ENCODE assay signal across 12 cellular contexts in genomic region chr3:46298871-46299607, GRCh38. TPM values are rescaled to one million over a fixed set of nuclear protein-coding genes. Genes with fewer than 3 reads are reported as not detected.
DNase-seq lines count a peak whose midpoint lies in the region; ATAC-seq and TF ChIP-seq lines count a peak whose summit lies in the region.
"Had no signal": no experiment of that assay in that cellular context is flagged by ENCODE, and none has a peak within 500 bp of the region (broad histone marks: within the 10 kb centered on the region; RNA-seq: fewer than 3 reads in every experiment).

No MANE protein-coding gene starts in this region.

- H3K4me3 Mint-ChIP-seq in CD8-positive, alpha-beta memory T cell = peak overlapping the region; percentile 34 to 80 (median 65)
- peak overlapping the region; percentile 66 to 79 for H3K4me3 Mint-ChIP-seq in effector memory CD8-positive, alpha-beta T cell

- no peaks in the 10 kb centered on the region for H3K27me3 Mint-ChIP-seq in CD8-positive, alpha-beta memory T cell
- H3K27me3 Mint-ChIP-seq in effector memory CD8-positive, alpha-beta T cell = no peaks in the 10 kb centered on the region

- TF ChIP-seq CTCF in Peyer's patch (IDR thresholded peaks at IDR 0.05) = no peak

- H3K27ac Mint-ChIP-seq in CD8-positive, alpha-beta memory T cell = peak overlapping the region; percentile 79 to 97 (median 90)
- peak overlapping the region; percentile 94 for H3K27ac Mint-ChIP-seq in effector memory CD8-positive, alpha-beta T cell

- ATAC-seq in GM19395 (IDR thresholded peaks at IDR 0.05; ENCODE audit: unreplicated experiment) (peak; percentile 67), HG02981 (IDR thresholded peaks at IDR 0.05; ENCODE audit: unreplicated experiment) (no peak), HG03108 (IDR thresholded peaks at IDR 0.05; ENCODE audit: unreplicated experiment) (no peak)
- ATAC-seq in effector memory CD8-positive, alpha-beta T cell (replicated peaks) = peak; percentile 53

- no peak for TF ChIP-seq POLR2A in Peyer's patch (IDR thresholded peaks at IDR 0.05)

- H3K36me3 Mint-ChIP-seq in CD8-positive, alpha-beta memory T cell = no peaks in the 10 kb centered on the region
- H3K36me3 Mint-ChIP-seq in effector memory CD8-positive, alpha-beta T cell (ENCODE audit: insufficient read depth) = peaks cover 13% of the 10 kb centered on the region

- H3K27ac ChIP-seq in CD8-positive, alpha-beta memory T cell (ENCODE audit: low read depth, low read length) = no peak overlapping the region
- peak overlapping the region in 3 of 4 donors; percentile 14 to 54 (median 48) for H3K27ac ChIP-seq in Peyer's patch
- H3K27ac ChIP-seq: SJSA1 had no signal

- no peak overlapping the region for H3K4me3 ChIP-seq in CD8-positive, alpha-beta memory T cell (ENCODE audit: low read length)
- H3K4me3 ChIP-seq in Peyer's patch = no peak overlapping the region
- H3K4me3 ChIP-seq: SJSA1 had no signal

- H3K36me3 ChIP-seq in CD8-positive, alpha-beta memory T cell (ENCODE audit: insufficient read depth, low read length) = no peaks in the 10 kb centered on the region
- no peaks in the 10 kb centered on the region for H3K36me3 ChIP-seq in Peyer's patch
- H3K36me3 ChIP-seq: SJSA1 had no signal

- H3K9me3 Mint-ChIP-seq in CD8-positive, alpha-beta memory T cell = no peaks in the 10 kb centered on the region
- H3K9me3 Mint-ChIP-seq in effector memory CD8-positive, alpha-beta T cell = peaks cover 0 to 8% of the 10 kb centered on the region in 2 donors

- H3K4me1 Mint-ChIP-seq in CD8-positive, alpha-beta memory T cell = peaks cover 81 to 90% (median 86%) of the 10 kb centered on the region in 3 donors
- H3K4me1 Mint-ChIP-seq in effector memory CD8-positive, alpha-beta T cell (ENCODE audit: low read depth in 2 of 2) = peaks cover 68 to 75% of the 10 kb centered on the region in 2 donors

- H3K4me1 ChIP-seq in CD8-positive, alpha-beta memory T cell (ENCODE audit: insufficient read depth, low read length) = peaks cover 68% of the 10 kb centered on the region
- H3K4me1 ChIP-seq in Peyer's patch = peaks cover 0 to 5% (median 0%) of the 10 kb centered on the region in 4 donors
- H3K4me1 ChIP-seq: Caco-2, SJSA1 had no signal

- no peak for DNase-seq in CD8-positive, alpha-beta memory T cell
- DNase-seq in Peyer's patch (no peak), ureter (ENCODE audit: low spot score) (no peak), DMS79 treated with DMSO at 0.1 percent for 48 hours (lab: John Stamatoyannopoulos, UW) (no peak)
- no peak for DNase-seq in effector memory CD8-positive, alpha-beta T cell
- DNase-seq: Caco-2, head of caudate nucleus, mesenchymal stem cell had no signal

- POLR2A ChIA-PET in CD8-positive, alpha-beta memory T cell (lab: Charles Lee) = interaction anchor here (0.6 to 1.2 kb wide), 3 partner anchors 19 to 349 kb away, joined by 3 read pairs; no protein-coding TSS in a partner anchor

- H3K9me3 ChIP-seq in CD8-positive, alpha-beta memory T cell (ENCODE audit: low read length) = no peaks in the 10 kb centered on the region
- H3K9me3 ChIP-seq in Peyer's patch = no peaks in the 10 kb centered on the region
- H3K9me3 ChIP-seq: Caco-2, SJSA1 had no signal

- CTCF ChIA-PET in CD8-positive, alpha-beta memory T cell (lab: Charles Lee) = interaction anchor here (1.1 to 3.1 kb wide), 6 partner anchors 65 to 91 kb away, joined by 3 to 16 read pairs (median 4); partner anchors contain the start of genes CCR1 and CCR5

- H3K27me3 ChIP-seq in CD8-positive, alpha-beta memory T cell (ENCODE audit: insufficient read depth, low read length, poor library complexity, severe bottlenecking) = no peaks in the 10 kb centered on the region
- no peaks in the 10 kb centered on the region for H3K27me3 ChIP-seq in Peyer's patch
- H3K27me3 ChIP-seq: SJSA1 had no signal

RNA-seq across cellular contexts. Expression of gene CCR2, which starts 54.9 kb away (rescaled TPM):
- total RNA-seq in CD8-positive, alpha-beta memory T cell = under 1 TPM; 0.51 to 0.74 TPM
- polyA plus RNA-seq in CD8-positive, alpha-beta memory T cell = 59.7 TPM
- total RNA-seq in Peyer's patch = 1 to 10 TPM in 1 of 4 donors, under 1 TPM in 2, not detected in 1; 0.70 to 4.1 (median 0.80) TPM
- 1.3 TPM for total RNA-seq in ureter
- total RNA-seq: Caco-2, SJSA1 had no signal

RNA-seq across cellular contexts. Expression of gene CCR3, which starts 56.8 kb away (rescaled TPM):
- total RNA-seq in CD8-positive, alpha-beta memory T cell = not detected
- 0.22 TPM for polyA plus RNA-seq in CD8-positive, alpha-beta memory T cell
- total RNA-seq in Peyer's patch (not detected), ureter (not detected)

Comparison
In these comparisons a context has a peak if more than half of its experiments do, and no peak if none do; other contexts are left out.
1. ATAC-seq: peak in GM19395 (single experiment) and effector memory CD8-positive, alpha-beta T cell (single experiment); none in HG02981 (single experiment) and HG03108 (single experiment).